1 cellular context compared by ENCODE assay signal in genomic region chr1:179954494-179955317, GRCh38.
TF ChIP-seq lines count a peak whose summit lies in the region.

Gene CEP350 (plus strand): TSS chr1:179954810. CDS start chr1:179986182, 31,372 bp downstream.

TF ChIP-seq in HepG2, 621 proteins besides CTCF, POLR2A, EP300 and RAD21 (continued from another document and continues in another):
- peak; percentile 77 for TF ChIP-seq NFRKB (IDR thresholded peaks at IDR 0.05)
- TF ChIP-seq ZNF646 (CRISPR knock-in tag; IDR thresholded peaks at IDR 0.05) = no peak
- no peak for TF ChIP-seq RFX1 (IDR thresholded peaks at IDR 0.05)
- peak; percentile 41; the same call in 1 of the 2 replicates for TF ChIP-seq KDM5A (IDR thresholded peaks at IDR 0.05; ENCODE audit: borderline replicate concordance, low read length)
- TF ChIP-seq SNAPC5 (CRISPR knock-in tag; IDR thresholded peaks at IDR 0.05; ENCODE audit: borderline replicate concordance) = no peak; the same call in 1 of the 2 replicates
- TF ChIP-seq E2F5 (CRISPR knock-in tag; conservative IDR thresholded peaks at IDR 0.05) = peak; percentile 72
- peak; percentile 91 for TF ChIP-seq ZNF143 (CRISPR knock-in tag; IDR thresholded peaks at IDR 0.05)
- peak; percentile 22; the same call in 1 of the 2 replicates for TF ChIP-seq ZNF772 (CRISPR knock-in tag; IDR thresholded peaks at IDR 0.05)
- peak; percentile 88 for TF ChIP-seq ZFP82 (CRISPR knock-in tag; IDR thresholded peaks at IDR 0.05; ENCODE audit: borderline replicate concordance)
- TF ChIP-seq GMEB2 (CRISPR knock-in tag; IDR thresholded peaks at IDR 0.05; ENCODE audit: low read depth) = peak; percentile 43; the same call in 1 of the 2 replicates
- TF ChIP-seq ZNF256 (CRISPR knock-in tag; conservative IDR thresholded peaks at IDR 0.05) = no peak
- TF ChIP-seq ZNF280B (CRISPR knock-in tag; IDR thresholded peaks at IDR 0.05; ENCODE audit: borderline replicate concordance) = peak; percentile 75
- TF ChIP-seq ZNF17 (CRISPR knock-in tag; IDR thresholded peaks at IDR 0.05) = no peak
- TF ChIP-seq ZFP36 (IDR thresholded peaks at IDR 0.05; ENCODE audit: borderline replicate concordance, low read depth, low read length, partially characterized antibody) = no peak
- 0 out of 2 replicates have a peak, but pooled peaks have one; percentile 41 for TF ChIP-seq TGIF2 (CRISPR knock-in tag; IDR thresholded peaks at IDR 0.05)
- TF ChIP-seq IKZF5 (CRISPR knock-in tag; IDR thresholded peaks at IDR 0.05) = peak; percentile 84
- TF ChIP-seq BCL3 (CRISPR knock-in tag; IDR thresholded peaks at IDR 0.05) = peak; percentile 89
- TF ChIP-seq NFYC (CRISPR knock-in tag; IDR thresholded peaks at IDR 0.05) = peak; percentile 46; the same call in 1 of the 2 replicates
- peak; percentile 20 for TF ChIP-seq ZNF746 (CRISPR knock-in tag; IDR thresholded peaks at IDR 0.05)
- TF ChIP-seq ZNF282 (IDR thresholded peaks at IDR 0.05; ENCODE audit: partially characterized antibody) = no peak
- peak; percentile 42; the same call in 1 of the 2 replicates for TF ChIP-seq DMTF1 (CRISPR knock-in tag; IDR thresholded peaks at IDR 0.05)
- TF ChIP-seq ZHX1 (CRISPR knock-in tag; IDR thresholded peaks at IDR 0.05; ENCODE audit: low read depth) = peak; percentile 82
